In genomic region chr10:110739811-110740271, GRCh38 we compare ENCODE assay signal across 14 cellular contexts.
DNase-seq lines count a peak whose midpoint lies in the region; ATAC-seq and TF ChIP-seq lines count a peak whose summit lies in the region.
"Had no signal": no experiment of that assay in that cellular context is flagged by ENCODE, and none has a peak within 500 bp of the region (broad histone marks: within the 10 kb centered on the region; RNA-seq: fewer than 3 reads in every experiment).

No MANE protein-coding gene starts in this region.

- peaks cover 0 to 40% (median 31%) of the 10 kb centered on the region in 4 donors for H3K4me1 ChIP-seq in liver (ENCODE audit: control insufficient read depth in 4 of 4, insufficient read depth in 4 of 4, low read length in 3 of 4)

- H3K9me3 Mint-ChIP-seq in activated naive CD8-positive, alpha-beta T cell treated with anti-CD3 and anti-CD28 coated beads, Interleukin-2, amount 50 U/mL, for 24 hours, result no peaks in the 10 kb centered on the region
- H3K9me3 Mint-ChIP-seq: memory B cell had no signal

- no peaks in the 10 kb centered on the region for H3K27me3 ChIP-seq in liver (ENCODE audit: control insufficient read depth in 4 of 4, insufficient read depth in 4 of 4, low read length in 3 of 4)

- 55% methylated on average over 7 of the region's 7 CpGs for WGBS in liver

- peak overlapping the region in 1 of 2 donors; percentile 35 for H3K27ac ChIP-seq in liver (ENCODE audit: low read depth in 1 of 2, low read length in 2 of 2)

- no peak overlapping the region for H3K27ac Mint-ChIP-seq in activated naive CD8-positive, alpha-beta T cell treated with anti-CD3 and anti-CD28 coated beads, Interleukin-2, amount 50 U/mL, for 24 hours
- H3K27ac Mint-ChIP-seq: activated B cell treated with CpG ODN at 0.5 μM for 24 hours, memory B cell had no signal

- no peaks in the 10 kb centered on the region for H3K36me3 ChIP-seq in liver (ENCODE audit: control insufficient read depth in 4 of 4, insufficient read depth in 3 of 4, low read depth in 1 of 4, low read length in 3 of 4)

- peak; percentile 73 for ATAC-seq in activated naive CD8-positive, alpha-beta T cell treated with anti-CD3 and anti-CD28 coated beads, Interleukin-2, amount 50 U/mL, for 24 hours
- no peak for ATAC-seq in GM21786 (IDR thresholded peaks at IDR 0.05; ENCODE audit: unreplicated experiment)
- no peak for ATAC-seq in GM19467 (IDR thresholded peaks at IDR 0.05; ENCODE audit: unreplicated experiment)

- no peak overlapping the region for H3K4me3 ChIP-seq in liver (ENCODE audit: low read depth in 1 of 3, low read length in 3 of 3)

- peak in 1 of 2 donors; percentile 21 for TF ChIP-seq RAD21 in liver (IDR thresholded peaks at IDR 0.05)

- H3K9ac ChIP-seq in liver (ENCODE audit: low read depth in 1 of 2, low read length in 2 of 2), result no peak overlapping the region

- peaks cover 9% of the 10 kb centered on the region for H3K4me1 Mint-ChIP-seq in activated naive CD8-positive, alpha-beta T cell treated with anti-CD3 and anti-CD28 coated beads, Interleukin-2, amount 50 U/mL, for 24 hours
- H3K4me1 Mint-ChIP-seq: activated B cell treated with CpG ODN at 0.5 μM for 24 hours had no signal

- H3K36me3 Mint-ChIP-seq in activated naive CD8-positive, alpha-beta T cell treated with anti-CD3 and anti-CD28 coated beads, Interleukin-2, amount 50 U/mL, for 24 hours (ENCODE audit: low read depth), result no peaks in the 10 kb centered on the region
- H3K36me3 Mint-ChIP-seq: memory B cell had no signal

- H3K4me3 Mint-ChIP-seq in activated naive CD8-positive, alpha-beta T cell treated with anti-CD3 and anti-CD28 coated beads, Interleukin-2, amount 50 U/mL, for 24 hours, result no peak overlapping the region
- H3K4me3 Mint-ChIP-seq: activated B cell treated with CpG ODN at 0.5 μM for 24 hours, memory B cell had no signal

- H3K9me3 ChIP-seq in liver (ENCODE audit: control insufficient read depth in 4 of 4, low read length in 3 of 4), result no peaks in the 10 kb centered on the region

- peak; percentile 29 for DNase-seq in ELR (ENCODE audit: low read depth)
- peak; percentile 63 for DNase-seq in MV-4-11 (lab: John Stamatoyannopoulos, UW)
- no peak for DNase-seq in activated naive CD8-positive, alpha-beta T cell treated with anti-CD3 and anti-CD28 coated beads, Interleukin-2, amount 50 U/mL, for 24 hours
- no peak for DNase-seq in SHP77 (lab: John Stamatoyannopoulos, UW)
- DNase-seq: activated B cell treated with CpG ODN at 0.5 μM for 24 hours, aorta, Calu3, hypothalamus, NCI-H1092 treated with DMSO at 0.1 percent for 48 hours, NCI-H524 had no signal

- H3K27me3 Mint-ChIP-seq in activated naive CD8-positive, alpha-beta T cell treated with anti-CD3 and anti-CD28 coated beads, Interleukin-2, amount 50 U/mL, for 24 hours, result peaks cover 11% of the 10 kb centered on the region

- no peak for TF ChIP-seq CTCF in liver (IDR thresholded peaks at IDR 0.05; ENCODE audit: low read depth, low read length, missing input control)

TF ChIP-seq in liver, 16 proteins besides CTCF, POLR2A, EP300 and RAD21:
- no peak for TF ChIP-seq FOXA1 (IDR thresholded peaks at IDR 0.05)
- TF ChIP-seq HNF4A (conservative IDR thresholded peaks at IDR 0.05), result peak; percentile 20 to 58
- TF ChIP-seq JUND (IDR thresholded peaks at IDR 0.05), result no peak
- no peak for TF ChIP-seq NR2F2 (IDR thresholded peaks at IDR 0.05)
- TF ChIP-seq FOXA2 (IDR thresholded peaks at IDR 0.05), result no peak
- peak; percentile 47 to 74 for TF ChIP-seq RXRA (IDR thresholded peaks at IDR 0.05)
- no peak for TF ChIP-seq GABPA (IDR thresholded peaks at IDR 0.05 in 1 of 2, conservative IDR thresholded peaks at IDR 0.05 in 1 of 2)
- TF ChIP-seq YY1 (IDR thresholded peaks at IDR 0.05), result no peak
- TF ChIP-seq ATF3 (IDR thresholded peaks at IDR 0.05), result no peak
- no peak for TF ChIP-seq EGR1 (IDR thresholded peaks at IDR 0.05; ENCODE audit: low read depth in 2 of 2)
- no peak for TF ChIP-seq ZBTB33 (IDR thresholded peaks at IDR 0.05)

Comparison
In these comparisons a context has a peak if more than half of its experiments do, and no peak if none do; other contexts are left out.
1. DNase-seq: peak in ELR (single experiment) and MV-4-11 (single experiment); none in activated naive CD8-positive, alpha-beta T cell treated with anti-CD3 and anti-CD28 coated beads, Interleukin-2, amount 50 U/mL, for 24 hours (single experiment) and SHP77 (0 of 2).